ENCODE assay signal across 16 cellular contexts in the genomic region with DNA sequence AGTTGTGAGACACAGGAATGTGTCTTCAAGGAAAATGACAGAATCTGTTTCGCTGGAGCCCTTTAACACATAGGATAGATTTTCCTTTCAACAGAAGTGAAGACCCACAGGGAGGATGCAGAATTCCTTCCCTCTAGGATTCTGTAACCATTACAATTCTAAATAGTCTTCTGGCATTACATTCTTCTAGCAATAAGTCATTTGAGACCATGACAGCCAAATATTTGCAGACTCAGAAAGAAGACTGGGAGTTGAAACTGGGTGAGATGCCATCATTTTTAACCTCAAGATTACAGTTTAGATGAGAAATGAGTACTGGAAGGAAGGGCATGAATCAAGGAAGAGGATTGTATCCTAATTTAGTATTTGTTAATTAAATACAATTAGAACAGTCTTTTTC.
DNase-seq lines count a peak whose midpoint lies in the region; ATAC-seq, FAIRE-seq and TF ChIP-seq lines count a peak whose summit lies in the region.
"Had no signal": no experiment of that assay in that cellular context is flagged by ENCODE, and none has a peak within 500 bp of the region (broad histone marks: within the 10 kb centered on the region; RNA-seq: fewer than 3 reads in every experiment).

No MANE protein-coding gene starts in this region.

- H3K27ac ChIP-seq in AG04450 (ENCODE audit: low read depth, low read length) (no peak overlapping the region), brain microvascular endothelial cell (peak overlapping the region; percentile 62)
- H3K27ac ChIP-seq: neural progenitor cell, stomach had no signal

- H3K27me3 ChIP-seq in AG04450 (ENCODE audit: control insufficient read depth, insufficient read depth, low read length) = no peaks in the 10 kb centered on the region
- H3K27me3 ChIP-seq in brain microvascular endothelial cell (replicated peaks) = no peaks in the 10 kb centered on the region
- H3K27me3 ChIP-seq: neural progenitor cell, stomach had no signal

- peak; percentile 44 for FAIRE-seq in HTR-8/SVneo (lab: Jason Lieb, UNC)
- FAIRE-seq: islet of Langerhans had no signal

- CTCF ChIA-PET in AG04450 (lab: Charles Lee) = interaction anchor here (0.6 kb wide), 1 partner anchor 57 kb away, joined by 5 read pairs; no protein-coding TSS in a partner anchor

- DNase-seq in AG04450 (ENCODE audit: low read depth, low spot score) (peak; percentile 29), HTR-8/SVneo (ENCODE audit: insufficient read length, low spot score) (peak; percentile 70), brain microvascular endothelial cell (peak; percentile 62), kidney tubule cell (ENCODE audit: low spot score) (peak; percentile 85), NCI-H345 (lab: John Stamatoyannopoulos, UW) (no peak)
- DNase-seq: activated T-cell treated with anti-CD3 and anti-CD28 coated beads, Interleukin-2, amount 50 U/mL, for 1 hour; Calu3; cerebellar nuclear complex; NCI-H82; stomach; SW 1271 had no signal

- H3K36me3 ChIP-seq in brain microvascular endothelial cell (replicated peaks) = no peaks in the 10 kb centered on the region
- H3K36me3 ChIP-seq: neural progenitor cell, stomach had no signal

- H3K4me3 ChIP-seq in AG04450 (ENCODE audit: low read depth, low read length) (no peak overlapping the region), brain microvascular endothelial cell (ENCODE audit: low read depth, low read length) (no peak overlapping the region)
- H3K4me3 ChIP-seq: neural progenitor cell, stomach had no signal

- H3K9me3 ChIP-seq in AG04450 (ENCODE audit: control insufficient read depth, insufficient read depth, low read length) = no peaks in the 10 kb centered on the region

- ATAC-seq in HG03520 (IDR thresholded peaks at IDR 0.05; ENCODE audit: unreplicated experiment) (no peak), GM18873 (IDR thresholded peaks at IDR 0.05; ENCODE audit: low FRiP score, unreplicated experiment) (no peak), HG02885 (IDR thresholded peaks at IDR 0.05; ENCODE audit: poor library complexity, unreplicated experiment) (no peak)

- in situ Hi-C loops in brain microvascular endothelial cell (cut with HindIII; ENCODE audit: low pct_ligation_motif_present, low sequenced_read_pairs) = no loop called here

- TF ChIP-seq CTCF in AG04450 (IDR thresholded peaks at IDR 0.05; ENCODE audit: low read depth, low read length) (no peak), brain microvascular endothelial cell (IDR thresholded peaks at IDR 0.05; ENCODE audit: low read depth, low read length, missing control alignments) (no peak)

- POLR2A ChIA-PET in AG04450 (lab: Yijun Ruan, JAX) = no interaction called here
